ENCODE assay signal across 16 cellular contexts in genomic region chr14:68668531-68668930, GRCh38.
DNase-seq lines count a peak whose midpoint lies in the region; ATAC-seq and TF ChIP-seq lines count a peak whose summit lies in the region.
"Had no signal": no experiment of that assay in that cellular context is flagged by ENCODE, and none has a peak within 500 bp of the region (broad histone marks: within the 10 kb centered on the region; RNA-seq: fewer than 3 reads in every experiment).

No MANE protein-coding gene starts in this region.

- no peak overlapping the region for H3K23ac ChIP-seq in neuronal stem cell (ENCODE audit: low read depth, low read length, poor library complexity)

- intact Hi-C loops in cardiac septum (cut with DNase I) (loop anchor here (5.0 kb wide), 1 partner anchor 124 kb away; the partner anchor contains the start of gene ZFP36L1), Right ventricle myocardium superior (cut with DNase I) (no loop called here), PC-3 (cut with micrococcal nuclease) (no loop called here)
- intact Hi-C loops in dendritic cell treated with granulocyte-macrophage colony-stimulating factor and Interleukin-4, amounts not matched to agents 40 ng/mL and 50 ng/mL, for 4 days (cut with micrococcal nuclease) = no loop called here

- H2AFZ ChIP-seq in neuronal stem cell (ENCODE audit: low read length) (no peak overlapping the region), GM23248 (no peak overlapping the region), PC-3 (ENCODE audit: low read length) (no peak overlapping the region)

- H3K79me1 ChIP-seq in neuronal stem cell (ENCODE audit: low read depth, low read length) = no peaks in the 10 kb centered on the region

- ATAC-seq in Right ventricle myocardium superior (ENCODE audit: poor library complexity) (no peak), upper lobe of left lung (ENCODE audit: low FRiP score in 2 of 2) (no peak), GM18858 (IDR thresholded peaks at IDR 0.05; ENCODE audit: unreplicated experiment) (no peak), PC-3 (no peak)
- ATAC-seq: activated CD8-positive, alpha-beta T cell treated with anti-CD3 and anti-CD28 coated beads for 36 hours; Panc1 had no signal

- H3K4me3 Mint-ChIP-seq in dendritic cell treated with granulocyte-macrophage colony-stimulating factor and Interleukin-4, amounts not matched to agents 40 ng/mL and 50 ng/mL, for 4 days = no peak overlapping the region
- H3K4me3 Mint-ChIP-seq: activated CD8-positive, alpha-beta T cell treated with anti-CD3 and anti-CD28 coated beads for 36 hours; CD4-positive, alpha-beta memory T cell had no signal

- peaks cover 64% of the 10 kb centered on the region for H3K4me1 Mint-ChIP-seq in dendritic cell treated with granulocyte-macrophage colony-stimulating factor and Interleukin-4, amounts not matched to agents 40 ng/mL and 50 ng/mL, for 4 days (ENCODE audit: low read depth)

- no peak overlapping the region for H2BK5ac ChIP-seq in neuronal stem cell (ENCODE audit: low read length)

- H3K9me3 Mint-ChIP-seq in dendritic cell treated with granulocyte-macrophage colony-stimulating factor and Interleukin-4, amounts not matched to agents 40 ng/mL and 50 ng/mL, for 4 days = no peaks in the 10 kb centered on the region
- H3K9me3 Mint-ChIP-seq: activated CD8-positive, alpha-beta T cell treated with anti-CD3 and anti-CD28 coated beads for 36 hours; CD4-positive, alpha-beta memory T cell had no signal

- H2AK5ac ChIP-seq in neuronal stem cell (ENCODE audit: low read depth, low read length) = peak overlapping the region; percentile 4

- POLR2A ChIA-PET in PC-3 (lab: Charles Lee; ENCODE audit: unreplicated experiment) = interaction anchor here (0.7 kb wide), 1 partner anchor 10 kb away, joined by 5 read pairs; no protein-coding TSS in a partner anchor

- BruUV-seq in PC-3 (replicated peaks; lab: Mats Ljungman, UMichigan) = no TSS peak

- no peaks in the 10 kb centered on the region for H3K36me3 Mint-ChIP-seq in dendritic cell treated with granulocyte-macrophage colony-stimulating factor and Interleukin-4, amounts not matched to agents 40 ng/mL and 50 ng/mL, for 4 days (ENCODE audit: low read depth)
- H3K36me3 Mint-ChIP-seq: CD4-positive, alpha-beta memory T cell had no signal

- H3K27me3 Mint-ChIP-seq in dendritic cell treated with granulocyte-macrophage colony-stimulating factor and Interleukin-4, amounts not matched to agents 40 ng/mL and 50 ng/mL, for 4 days = peaks cover 6% of the 10 kb centered on the region
- H3K27me3 Mint-ChIP-seq: activated CD8-positive, alpha-beta T cell treated with anti-CD3 and anti-CD28 coated beads for 36 hours; CD4-positive, alpha-beta memory T cell had no signal

- H3K9me3 ChIP-seq in neuronal stem cell (replicated peaks in 1 of 2; ENCODE audit: control insufficient read depth in 2 of 2, insufficient read depth in 1 of 2, low read depth in 1 of 2, low read length in 2 of 2) (peaks cover 4 to 8% of the 10 kb centered on the region in 2 donors), upper lobe of left lung (no peaks in the 10 kb centered on the region), GM23248 (ENCODE audit: low read depth) (no peaks in the 10 kb centered on the region), PC-3 (ENCODE audit: low read length) (no peaks in the 10 kb centered on the region)

- CTCF ChIA-PET in PC-3 (lab: Charles Lee) = no interaction called here

- no CpG with 5 or more reads among the region's 7 CpGs for WGBS in neuronal stem cell (ENCODE audit: extremely low coverage in 2 of 2, insufficient read length in 2 of 2, insufficient replicate concordance in 1 of 2), 2 donors
- 84 to 90% methylated on average over 7 of the region's 7 CpGs for WGBS in upper lobe of left lung, 2 donors
- 82 to 86% methylated on average over 7 of the region's 7 CpGs for WGBS in GM23248 (ENCODE audit: low coverage in 1 of 2, low lambda C conversion rate in 2 of 2, missing lambda C conversion rate in 2 of 2), 2 experiments

- H3K36me3 ChIP-seq in neuronal stem cell (replicated peaks in 1 of 2; ENCODE audit: control insufficient read depth in 2 of 2, insufficient read depth in 2 of 2, low read length in 2 of 2) = no peaks in the 10 kb centered on the region
- H3K36me3 ChIP-seq in upper lobe of left lung = no peaks in the 10 kb centered on the region
- no peaks in the 10 kb centered on the region for H3K36me3 ChIP-seq in GM23248 (ENCODE audit: low read depth)
- no peaks in the 10 kb centered on the region for H3K36me3 ChIP-seq in PC-3 (ENCODE audit: low read depth, low read length)

- peaks cover 6 to 9% of the 10 kb centered on the region in 2 donors for H3K4me1 ChIP-seq in neuronal stem cell (ENCODE audit: control insufficient read depth in 2 of 2, insufficient read depth in 1 of 2, low read depth in 1 of 2, low read length in 2 of 2)
- H3K4me1 ChIP-seq in upper lobe of left lung = peaks cover 31 to 42% (median 38%) of the 10 kb centered on the region in 4 donors
- peaks cover 66% of the 10 kb centered on the region for H3K4me1 ChIP-seq in GM23248 (ENCODE audit: insufficient read depth)
- peaks cover 13% of the 10 kb centered on the region for H3K4me1 ChIP-seq in PC-3 (ENCODE audit: insufficient read depth, low read length)

- peaks cover 57% of the 10 kb centered on the region for H3F3A ChIP-seq in GM23248 (ENCODE audit: insufficient read depth)
- no peaks in the 10 kb centered on the region for H3F3A ChIP-seq in PC-3 (ENCODE audit: low read length, unreplicated experiment)

- TF ChIP-seq EP300 in upper lobe of left lung (IDR thresholded peaks at IDR 0.05) = no peak

- H4K20me1 ChIP-seq in GM23248 (ENCODE audit: insufficient read depth) = no peaks in the 10 kb centered on the region
- H4K20me1 ChIP-seq in PC-3 (ENCODE audit: low read length) = no peaks in the 10 kb centered on the region

- no peak overlapping the region for H3K4ac ChIP-seq in neuronal stem cell (ENCODE audit: low read length)

- H3K4me2 ChIP-seq in neuronal stem cell (ENCODE audit: insufficient read depth, low read length, poor library complexity, severe bottlenecking) (no peak overlapping the region), GM23248 (ENCODE audit: unreplicated experiment) (no peak overlapping the region), PC-3 (ENCODE audit: low read length) (no peak overlapping the region)

- peak overlapping the region; percentile 46 for H3K27ac Mint-ChIP-seq in dendritic cell treated with granulocyte-macrophage colony-stimulating factor and Interleukin-4, amounts not matched to agents 40 ng/mL and 50 ng/mL, for 4 days
- H3K27ac Mint-ChIP-seq: activated CD8-positive, alpha-beta T cell treated with anti-CD3 and anti-CD28 coated beads for 36 hours had no signal

- H3K4me3 ChIP-seq in neuronal stem cell (ENCODE audit: low read length in 2 of 2) (no peak overlapping the region), upper lobe of left lung (no peak overlapping the region), GM23248 (no peak overlapping the region), PC-3 (ENCODE audit: low read length) (no peak overlapping the region)

- peak overlapping the region; percentile 73 for H3K18ac ChIP-seq in neuronal stem cell (ENCODE audit: low read length)

- peak; percentile 46 for DNase-seq in cardiac septum (ENCODE audit: low spot score)
- no peak for DNase-seq in Right ventricle myocardium superior
- no peak for DNase-seq in neuronal stem cell (ENCODE audit: low spot score)
- DNase-seq in upper lobe of left lung = peak in 1 of 2 donors; percentile 15
- no peak for DNase-seq in GM23248
- DNase-seq in PC-3 = no peak
- DNase-seq: ACHN; activated CD8-positive, alpha-beta T cell treated with anti-CD3 and anti-CD28 coated beads for 36 hours; amygdala; CD4-positive, alpha-beta memory T cell; DMS79 treated with DMSO at 0.1 percent for 48 hours; MV-4-11; NCI-H2081 treated with DMSO at 0.1 percent for 48 hours had no signal

- no peaks in the 10 kb centered on the region for H3K79me2 ChIP-seq in GM23248 (ENCODE audit: insufficient read depth)
- no peaks in the 10 kb centered on the region for H3K79me2 ChIP-seq in PC-3 (ENCODE audit: low read length)

- H3K27me3 ChIP-seq in neuronal stem cell (ENCODE audit: control insufficient read depth in 3 of 3, insufficient read depth in 3 of 3, low read depth in 1 of 3, low read length in 3 of 3) (no peaks in the 10 kb centered on the region), upper lobe of left lung (no peaks in the 10 kb centered on the region), GM23248 (replicated peaks; ENCODE audit: insufficient read depth) (no peaks in the 10 kb centered on the region), PC-3 (ENCODE audit: low read length) (no peaks in the 10 kb centered on the region)

- TF ChIP-seq POLR2A in upper lobe of left lung (IDR thresholded peaks at IDR 0.05) = no peak

- no peak overlapping the region for H4K91ac ChIP-seq in neuronal stem cell (ENCODE audit: low read depth, low read length, poor library complexity)

- no peak for TF ChIP-seq CTCF in upper lobe of left lung (IDR thresholded peaks at IDR 0.05)
- TF ChIP-seq CTCF in PC-3 (conservative IDR thresholded peaks at IDR 0.05; ENCODE audit: low read depth, low read length) = no peak

- H2BK120ac ChIP-seq in neuronal stem cell (ENCODE audit: low read depth, low read length) = no peak overlapping the region

- no peak overlapping the region for H2BK12ac ChIP-seq in neuronal stem cell (ENCODE audit: low read length)

- H3K9me2 ChIP-seq in GM23248 (ENCODE audit: insufficient read depth) (no peaks in the 10 kb centered on the region), PC-3 (replicated peaks; ENCODE audit: low read length) (no peaks in the 10 kb centered on the region)

- H3K27ac ChIP-seq in neuronal stem cell (replicated peaks; ENCODE audit: low read length) (no peak overlapping the region), upper lobe of left lung (peak overlapping the region in 3 of 4 donors; percentile 42 to 72 (median 67)), GM23248 (no peak overlapping the region), PC-3 (ENCODE audit: low read length) (no peak overlapping the region)

- no peak overlapping the region for H3K14ac ChIP-seq in neuronal stem cell (ENCODE audit: low read length)

- H4K8ac ChIP-seq in neuronal stem cell (ENCODE audit: low read depth, low read length) = peak overlapping the region; percentile 45

- no peak overlapping the region for H2BK15ac ChIP-seq in neuronal stem cell (ENCODE audit: low read length)

- peak overlapping the region; percentile 5 for H3K9ac ChIP-seq in neuronal stem cell (ENCODE audit: low read depth, low read length, poor library complexity)
- H3K9ac ChIP-seq in GM23248 = no peak overlapping the region
- no peak overlapping the region for H3K9ac ChIP-seq in PC-3 (ENCODE audit: low read length)

- in situ Hi-C loops in GM23248 (cut with MboI) = no loop called here

Comparison
In these comparisons a context has a peak if more than half of its experiments do, and no peak if none do; other contexts are left out.
1. H3K27ac ChIP-seq: peak in upper lobe of left lung (3 of 4); none in neuronal stem cell (single experiment), GM23248 (single experiment) and PC-3 (single experiment).